Comparison of ENCODE assay signal across 1 cellular context in the genomic region with DNA sequence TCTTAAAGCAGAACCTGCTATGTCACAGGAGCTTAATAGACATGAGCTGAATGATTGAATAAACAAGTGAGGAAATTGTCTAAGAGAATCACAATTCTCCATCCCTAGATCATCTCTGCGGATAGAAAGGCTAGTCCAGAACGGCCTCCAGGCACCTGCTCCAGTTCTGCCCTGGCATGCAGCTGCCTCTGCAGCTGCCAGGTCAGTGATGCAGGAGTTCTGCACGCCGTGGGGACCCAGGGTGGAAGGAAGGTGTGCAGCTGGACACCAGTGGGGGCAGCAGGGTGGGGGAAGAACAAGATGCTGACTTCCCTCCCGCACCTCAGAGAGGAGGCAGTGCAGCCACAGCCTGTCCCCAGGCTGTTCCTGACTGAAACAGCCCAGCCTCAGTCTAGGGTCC.
TF ChIP-seq lines count a peak whose summit lies in the region.

No MANE protein-coding gene starts in this region.

TF ChIP-seq in SK-N-SH treated with all-trans-retinoic acid at 6 μM for 48 hours, 23 proteins besides CTCF, POLR2A, EP300 and RAD21 (continued from another document):
- TF ChIP-seq, protein P1, sequence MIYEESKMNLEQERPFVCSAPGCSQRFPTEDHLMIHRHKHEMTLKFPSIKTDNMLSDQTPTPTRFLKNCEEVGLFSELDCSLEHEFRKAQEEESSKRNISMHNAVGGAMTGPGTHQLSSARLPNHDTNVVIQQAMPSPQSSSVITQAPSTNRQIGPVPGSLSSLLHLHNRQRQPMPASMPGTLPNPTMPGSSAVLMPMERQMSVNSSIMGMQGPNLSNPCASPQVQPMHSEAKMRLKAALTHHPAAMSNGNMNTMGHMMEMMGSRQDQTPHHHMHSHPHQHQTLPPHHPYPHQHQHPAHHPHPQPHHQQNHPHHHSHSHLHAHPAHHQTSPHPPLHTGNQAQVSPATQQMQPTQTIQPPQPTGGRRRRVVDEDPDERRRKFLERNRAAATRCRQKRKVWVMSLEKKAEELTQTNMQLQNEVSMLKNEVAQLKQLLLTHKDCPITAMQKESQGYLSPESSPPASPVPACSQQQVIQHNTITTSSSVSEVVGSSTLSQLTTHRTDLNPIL (CRISPR knock-in tag; IDR thresholded peaks at IDR 0.05; ENCODE audit: low read depth) = no peak
- TF ChIP-seq ISL1 (CRISPR knock-in tag; IDR thresholded peaks at IDR 0.05) (no peak), SNAI2 (CRISPR knock-in tag; IDR thresholded peaks at IDR 0.05) (no peak)
